Comparison of ENCODE assay signal across 18 cellular contexts in the genomic region with DNA sequence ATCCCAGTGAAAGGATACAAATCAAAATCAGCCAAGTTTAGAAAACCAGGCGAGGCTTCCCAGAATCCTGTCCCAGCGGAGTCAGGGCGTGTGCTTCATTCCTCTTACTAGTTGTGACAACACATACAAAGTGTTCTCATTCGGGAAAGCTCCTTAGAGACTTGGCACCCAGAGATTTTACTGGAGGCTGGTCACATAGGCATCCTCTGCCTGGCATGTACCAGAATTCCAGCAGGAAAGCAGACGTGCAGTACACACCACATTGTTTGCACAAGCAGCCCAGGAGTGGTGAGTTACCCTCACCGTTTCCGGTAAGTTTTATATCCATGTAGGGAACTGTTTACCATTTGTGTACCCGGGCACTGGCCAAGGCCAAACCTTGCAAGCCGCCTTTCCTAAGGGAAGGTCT. TPM values are rescaled to one million over a fixed set of nuclear protein-coding genes. Genes with fewer than 3 reads are reported as not detected.
"Had no signal": no experiment of that assay in that cellular context is flagged by ENCODE, and none has a peak within 500 bp of the region (broad histone marks: within the 10 kb centered on the region; RNA-seq: fewer than 3 reads in every experiment).

No MANE protein-coding gene starts in this region.

- H3K9me3 Mint-ChIP-seq: activated CD8-positive, alpha-beta T cell treated with anti-CD3 and anti-CD28 coated beads for 36 hours; activated naive CD8-positive, alpha-beta T cell treated with anti-CD3 and anti-CD28 coated beads, Interleukin-2, amount 10 ng/mL, durations not matched to agents 7 days and 5 days; mesothelial cell of epicardium; naive thymus-derived CD4-positive, alpha-beta T cell; stimulated activated naive CD8-positive, alpha-beta T cell treated with anti-CD3 and anti-CD28 coated beads, Interleukin-15, Interleukin-2, amounts not matched to agents 100 ng/mL and 50 ng/mL, for 24 hours had no signal

- H3K4me3 Mint-ChIP-seq: activated CD8-positive, alpha-beta T cell treated with anti-CD3 and anti-CD28 coated beads for 36 hours; activated naive CD8-positive, alpha-beta T cell treated with anti-CD3 and anti-CD28 coated beads, Interleukin-2, amount 10 ng/mL, durations not matched to agents 7 days and 5 days; mesothelial cell of epicardium; naive thymus-derived CD4-positive, alpha-beta T cell; stimulated activated naive CD8-positive, alpha-beta T cell treated with anti-CD3 and anti-CD28 coated beads, Interleukin-15, Interleukin-2, amounts not matched to agents 100 ng/mL and 50 ng/mL, for 24 hours had no signal

- H3K4me3 ChIP-seq: cardiac muscle cell, heart right ventricle, prostate gland, SK-N-MC, thyroid gland had no signal

- H3K27me3 Mint-ChIP-seq: activated CD8-positive, alpha-beta T cell treated with anti-CD3 and anti-CD28 coated beads for 36 hours; activated naive CD8-positive, alpha-beta T cell treated with anti-CD3 and anti-CD28 coated beads, Interleukin-2, amount 10 ng/mL, durations not matched to agents 7 days and 5 days; naive thymus-derived CD4-positive, alpha-beta T cell; stimulated activated naive CD8-positive, alpha-beta T cell treated with anti-CD3 and anti-CD28 coated beads, Interleukin-15, Interleukin-2, amounts not matched to agents 100 ng/mL and 50 ng/mL, for 24 hours had no signal

- DNase-seq: activated CD4-positive, alpha-beta T cell treated with anti-CD3 and anti-CD28 coated beads for 4 hours; activated CD8-positive, alpha-beta memory T cell treated with anti-CD3 and anti-CD28 coated beads, Interleukin-2, amount 50 U/mL, for 48 hours; activated CD8-positive, alpha-beta T cell treated with anti-CD3 and anti-CD28 coated beads for 36 hours; activated naive CD8-positive, alpha-beta T cell treated with anti-CD3 and anti-CD28 coated beads, Interleukin-2, amount 10 ng/mL, durations not matched to agents 7 days and 5 days; anterior cingulate cortex; foreskin melanocyte; heart right ventricle; islet precursor cell; naive thymus-derived CD4-positive, alpha-beta T cell; stimulated activated CD4-positive, alpha-beta T cell treated with anti-CD3 and anti-CD28 coated beads, Interleukin-4, amount 100 ng/mL, for 24 hours; T-helper 1 cell; thyroid gland had no signal

- ATAC-seq: activated CD8-positive, alpha-beta T cell treated with anti-CD3 and anti-CD28 coated beads for 36 hours; naive thymus-derived CD4-positive, alpha-beta T cell had no signal

- H3K27me3 ChIP-seq: cardiac muscle cell, heart right ventricle, thyroid gland had no signal

- H3K27ac Mint-ChIP-seq: activated CD8-positive, alpha-beta T cell treated with anti-CD3 and anti-CD28 coated beads for 36 hours; activated naive CD8-positive, alpha-beta T cell treated with anti-CD3 and anti-CD28 coated beads, Interleukin-2, amount 10 ng/mL, durations not matched to agents 7 days and 5 days; mesothelial cell of epicardium; naive thymus-derived CD4-positive, alpha-beta T cell; stimulated activated naive CD8-positive, alpha-beta T cell treated with anti-CD3 and anti-CD28 coated beads, Interleukin-15, Interleukin-2, amounts not matched to agents 100 ng/mL and 50 ng/mL, for 24 hours had no signal

- H3K27ac ChIP-seq: heart right ventricle, SK-N-MC, thyroid gland had no signal

- H3K4me1 ChIP-seq: prostate gland, thyroid gland had no signal

- H3K4me1 Mint-ChIP-seq: activated naive CD8-positive, alpha-beta T cell treated with anti-CD3 and anti-CD28 coated beads, Interleukin-2, amount 10 ng/mL, durations not matched to agents 7 days and 5 days; mesothelial cell of epicardium; naive thymus-derived CD4-positive, alpha-beta T cell had no signal

- FAIRE-seq: colon had no signal

- H3K36me3 ChIP-seq: prostate gland had no signal

- H3K9me3 ChIP-seq: heart right ventricle, prostate gland, thyroid gland had no signal

RNA-seq across cellular contexts. Expression of a gene that starts 34.9 kb away (rescaled TPM):
- total RNA-seq: activated CD8-positive, alpha-beta T cell treated with anti-CD3 and anti-CD28 coated beads for 36 hours; activated naive CD8-positive, alpha-beta T cell treated with anti-CD3 and anti-CD28 coated beads, Interleukin-2, amount 10 ng/mL, durations not matched to agents 7 days and 5 days had no signal

RNA-seq across cellular contexts. Expression of a gene that starts 35.8 kb away (rescaled TPM):
- total RNA-seq: activated CD8-positive, alpha-beta T cell treated with anti-CD3 and anti-CD28 coated beads for 36 hours; activated naive CD8-positive, alpha-beta T cell treated with anti-CD3 and anti-CD28 coated beads, Interleukin-2, amount 10 ng/mL, durations not matched to agents 7 days and 5 days had no signal
- polyA plus RNA-seq: naive thymus-derived CD4-positive, alpha-beta T cell had no signal

RNA-seq across cellular contexts. Expression of a gene that starts 45.7 kb away (rescaled TPM):
- total RNA-seq: activated CD8-positive, alpha-beta T cell treated with anti-CD3 and anti-CD28 coated beads for 36 hours; activated naive CD8-positive, alpha-beta T cell treated with anti-CD3 and anti-CD28 coated beads, Interleukin-2, amount 10 ng/mL, durations not matched to agents 7 days and 5 days; cardiac muscle cell; mesothelial cell of epicardium had no signal
